ENCODE assay signal across 20 cellular contexts in genomic region chr7:139060838-139061237, GRCh38. TPM values are rescaled to one million over a fixed set of nuclear protein-coding genes. Genes with fewer than 3 reads are reported as not detected.
DNase-seq lines count a peak whose midpoint lies in the region; ATAC-seq and TF ChIP-seq lines count a peak whose summit lies in the region.
"Had no signal": no experiment of that assay in that cellular context is flagged by ENCODE, and none has a peak within 500 bp of the region (broad histone marks: within the 10 kb centered on the region; RNA-seq: fewer than 3 reads in every experiment).

No MANE protein-coding gene starts in this region.

- DNase-seq in activated CD4-positive, alpha-beta T cell treated with anti-CD3 and anti-CD28 coated beads for 36 hours = no peak
- DNase-seq in activated CD4-positive, alpha-beta T cell treated with anti-CD3 and anti-CD28 coated beads for 1 hour = no peak
- peak; percentile 11 for DNase-seq in EH (ENCODE audit: low read depth)
- no peak for DNase-seq in activated naive CD8-positive, alpha-beta T cell treated with anti-CD3 and anti-CD28 coated beads, Interleukin-2, amount 50 U/mL, for 24 hours
- DNase-seq in naive thymus-derived CD4-positive, alpha-beta T cell = no peak
- no peak for DNase-seq in NCI-H1417 (lab: John Stamatoyannopoulos, UW)
- no peak for DNase-seq in neural progenitor cell (ENCODE audit: low spot score)
- DNase-seq: COR-L47; hypothalamus; Kasumi-1; left lung; NCI-H1436 treated with DMSO at 0.1 percent for 48 hours; NCI-H345; retina; stimulated activated CD4-positive, alpha-beta T cell treated with anti-CD3 and anti-CD28 coated beads, Interleukin-1b, Interleukin-23, amount 100 ng/mL, for 48 hours; thyroid gland had no signal

- peak overlapping the region; percentile 5 for H3K27ac ChIP-seq in naive thymus-derived CD4-positive, alpha-beta T cell (ENCODE audit: low read depth, low read length)
- no peak overlapping the region for H3K27ac ChIP-seq in neural progenitor cell
- H3K27ac ChIP-seq: esophagus muscularis mucosa, thyroid gland had no signal

- no peak overlapping the region for H3K9ac ChIP-seq in neural progenitor cell

- H3K27me3 Mint-ChIP-seq in activated CD4-positive, alpha-beta T cell treated with anti-CD3 and anti-CD28 coated beads for 36 hours = no peaks in the 10 kb centered on the region
- no peaks in the 10 kb centered on the region for H3K27me3 Mint-ChIP-seq in activated naive CD8-positive, alpha-beta T cell treated with anti-CD3 and anti-CD28 coated beads, Interleukin-2, amount 50 U/mL, for 24 hours
- H3K27me3 Mint-ChIP-seq in naive thymus-derived CD4-positive, alpha-beta T cell = no peaks in the 10 kb centered on the region
- peaks cover 8% of the 10 kb centered on the region for H3K27me3 Mint-ChIP-seq in neural progenitor cell (ENCODE audit: insufficient read depth, low read depth)
- H3K27me3 Mint-ChIP-seq: brain had no signal

- no peak overlapping the region for H3K4me3 ChIP-seq in naive thymus-derived CD4-positive, alpha-beta T cell (ENCODE audit: low read length)
- no peak overlapping the region for H3K4me3 ChIP-seq in neural progenitor cell
- H3K4me3 ChIP-seq: esophagus muscularis mucosa, GM12878, left lung, thyroid gland had no signal

- no peak overlapping the region for H3K4me2 ChIP-seq in neural progenitor cell

- no peaks in the 10 kb centered on the region for H4K20me1 ChIP-seq in neural progenitor cell (ENCODE audit: low read depth)

- no peaks in the 10 kb centered on the region for H3F3A ChIP-seq in neural progenitor cell (ENCODE audit: low read depth)

- peaks cover 76% of the 10 kb centered on the region for H3K36me3 Mint-ChIP-seq in activated CD4-positive, alpha-beta T cell treated with anti-CD3 and anti-CD28 coated beads for 36 hours (ENCODE audit: low read depth)
- peaks cover 70% of the 10 kb centered on the region for H3K36me3 Mint-ChIP-seq in activated naive CD8-positive, alpha-beta T cell treated with anti-CD3 and anti-CD28 coated beads, Interleukin-2, amount 50 U/mL, for 24 hours (ENCODE audit: low read depth)
- peaks cover 6 to 62% (median 54%) of the 10 kb centered on the region in 5 donors for H3K36me3 Mint-ChIP-seq in naive thymus-derived CD4-positive, alpha-beta T cell
- peaks cover 2% of the 10 kb centered on the region for H3K36me3 Mint-ChIP-seq in neural progenitor cell

- TF ChIP-seq CTCF in neural progenitor cell (IDR thresholded peaks at IDR 0.05) = no peak

- H3K4me1 ChIP-seq in naive thymus-derived CD4-positive, alpha-beta T cell (ENCODE audit: control insufficient read depth in 2 of 2, insufficient read depth in 2 of 2, low read length in 2 of 2) = peaks cover 0 to 21% of the 10 kb centered on the region in 2 donors
- no peaks in the 10 kb centered on the region for H3K4me1 ChIP-seq in neural progenitor cell
- H3K4me1 ChIP-seq: thyroid gland had no signal

- H3K9me3 ChIP-seq in naive thymus-derived CD4-positive, alpha-beta T cell (ENCODE audit: control insufficient read depth in 2 of 3, low read length in 3 of 3) = no peaks in the 10 kb centered on the region
- no peaks in the 10 kb centered on the region for H3K9me3 ChIP-seq in neural progenitor cell (ENCODE audit: low read depth)
- H3K9me3 ChIP-seq: esophagus muscularis mucosa, left lung, thyroid gland had no signal

- H3K9me3 Mint-ChIP-seq in activated CD4-positive, alpha-beta T cell treated with anti-CD3 and anti-CD28 coated beads for 36 hours (ENCODE audit: low read depth) = no peaks in the 10 kb centered on the region
- H3K9me3 Mint-ChIP-seq in activated naive CD8-positive, alpha-beta T cell treated with anti-CD3 and anti-CD28 coated beads, Interleukin-2, amount 50 U/mL, for 24 hours = no peaks in the 10 kb centered on the region
- no peaks in the 10 kb centered on the region for H3K9me3 Mint-ChIP-seq in naive thymus-derived CD4-positive, alpha-beta T cell
- H3K9me3 Mint-ChIP-seq in neural progenitor cell = no peaks in the 10 kb centered on the region
- H3K9me3 Mint-ChIP-seq: brain had no signal

- no peak overlapping the region for H2AFZ ChIP-seq in neural progenitor cell (replicated peaks)

- ATAC-seq in activated CD4-positive, alpha-beta T cell treated with anti-CD3 and anti-CD28 coated beads for 36 hours = no peak
- no peak for ATAC-seq in activated naive CD8-positive, alpha-beta T cell treated with anti-CD3 and anti-CD28 coated beads, Interleukin-2, amount 50 U/mL, for 24 hours
- no peak for ATAC-seq in naive thymus-derived CD4-positive, alpha-beta T cell
- ATAC-seq in GM19035 (IDR thresholded peaks at IDR 0.05; ENCODE audit: unreplicated experiment) = no peak
- ATAC-seq: GM12878, left lung had no signal

- peaks cover 45 to 85% (median 64%) of the 10 kb centered on the region in 3 experiments for H3K36me3 ChIP-seq in naive thymus-derived CD4-positive, alpha-beta T cell (ENCODE audit: control insufficient read depth in 2 of 3, insufficient read depth in 3 of 3, low read length in 3 of 3)
- no peaks in the 10 kb centered on the region for H3K36me3 ChIP-seq in neural progenitor cell

- peak overlapping the region; percentile 87 for H3K27ac Mint-ChIP-seq in activated CD4-positive, alpha-beta T cell treated with anti-CD3 and anti-CD28 coated beads for 36 hours
- peak overlapping the region; percentile 72 for H3K27ac Mint-ChIP-seq in activated naive CD8-positive, alpha-beta T cell treated with anti-CD3 and anti-CD28 coated beads, Interleukin-2, amount 50 U/mL, for 24 hours
- peak overlapping the region; percentile 9 to 85 (median 73) for H3K27ac Mint-ChIP-seq in naive thymus-derived CD4-positive, alpha-beta T cell
- no peak overlapping the region for H3K27ac Mint-ChIP-seq in neural progenitor cell

- H3K79me2 ChIP-seq in neural progenitor cell (ENCODE audit: low read depth) = no peaks in the 10 kb centered on the region

- peaks cover 76% of the 10 kb centered on the region for H3K4me1 Mint-ChIP-seq in activated CD4-positive, alpha-beta T cell treated with anti-CD3 and anti-CD28 coated beads for 36 hours
- H3K4me1 Mint-ChIP-seq in activated naive CD8-positive, alpha-beta T cell treated with anti-CD3 and anti-CD28 coated beads, Interleukin-2, amount 50 U/mL, for 24 hours = peaks cover 59% of the 10 kb centered on the region
- peaks cover 26 to 77% (median 66%) of the 10 kb centered on the region in 7 donors for H3K4me1 Mint-ChIP-seq in naive thymus-derived CD4-positive, alpha-beta T cell
- H3K4me1 Mint-ChIP-seq in neural progenitor cell = no peaks in the 10 kb centered on the region
- H3K4me1 Mint-ChIP-seq: brain had no signal

- CTCF ChIA-PET in activated CD4-positive, alpha-beta T cell treated with anti-CD3 and anti-CD28 coated beads for 36 hours (lab: Charles Lee) = interaction anchor here (0.9 to 4.1 kb wide), 6 partner anchors 10 to 42 kb away, joined by 3 to 27 read pairs (median 4); no protein-coding TSS in a partner anchor
- CTCF ChIA-PET in naive thymus-derived CD4-positive, alpha-beta T cell (lab: Charles Lee) = interaction anchor here (0.6 to 2.2 kb wide), 4 partner anchors 14 to 174 kb away, joined by 3 to 10 read pairs (median 6); no protein-coding TSS in a partner anchor

- no peaks in the 10 kb centered on the region for H3K27me3 ChIP-seq in naive thymus-derived CD4-positive, alpha-beta T cell (ENCODE audit: control insufficient read depth in 2 of 2, insufficient read depth in 2 of 2, low read length in 2 of 2)
- H3K27me3 ChIP-seq in neural progenitor cell = no peaks in the 10 kb centered on the region
- H3K27me3 ChIP-seq: esophagus muscularis mucosa, left lung, thyroid gland had no signal

- POLR2A ChIA-PET in activated CD4-positive, alpha-beta T cell treated with anti-CD3 and anti-CD28 coated beads for 36 hours (lab: Charles Lee) = interaction anchor here (1.0 kb wide), 1 partner anchor 14 kb away, joined by 3 read pairs; no protein-coding TSS in a partner anchor
- POLR2A ChIA-PET in naive thymus-derived CD4-positive, alpha-beta T cell (lab: Charles Lee) = interaction anchor here (1.0 kb wide), 1 partner anchor 15 kb away, joined by 4 read pairs; no protein-coding TSS in a partner anchor

- H3K4me3 Mint-ChIP-seq in activated CD4-positive, alpha-beta T cell treated with anti-CD3 and anti-CD28 coated beads for 36 hours = no peak overlapping the region
- no peak overlapping the region for H3K4me3 Mint-ChIP-seq in activated naive CD8-positive, alpha-beta T cell treated with anti-CD3 and anti-CD28 coated beads, Interleukin-2, amount 50 U/mL, for 24 hours
- H3K4me3 Mint-ChIP-seq in naive thymus-derived CD4-positive, alpha-beta T cell = peak overlapping the region in 6 of 10 donors; percentile 11 to 33 (median 20)
- no peak overlapping the region for H3K4me3 Mint-ChIP-seq in neural progenitor cell
- H3K4me3 Mint-ChIP-seq: brain had no signal

- intact Hi-C loops in activated CD4-positive, alpha-beta T cell treated with anti-CD3 and anti-CD28 coated beads for 36 hours (cut with DNase I, micrococcal nuclease) = no loop called here
- intact Hi-C loops in naive thymus-derived CD4-positive, alpha-beta T cell (cut with micrococcal nuclease) = loop anchor here (1.0 to 2.0 kb wide), 4 partner anchors 14 to 16 kb away; no protein-coding TSS in a partner anchor

RNA-seq across cellular contexts. Expression of gene ZC3HAV1L, which starts 25.0 kb away (rescaled TPM):
- 10 to 100 TPM; 19.8 to 23.2 TPM for total RNA-seq in activated CD4-positive, alpha-beta T cell treated with anti-CD3 and anti-CD28 coated beads for 36 hours
- 10 to 100 TPM in 1 of 5 experiments, 1 to 10 TPM in 1, under 1 TPM in 3; 0.35 to 26.7 (median 0.78) TPM for total RNA-seq in naive thymus-derived CD4-positive, alpha-beta T cell
- polyA plus RNA-seq in naive thymus-derived CD4-positive, alpha-beta T cell = under 1 TPM in 1 of 2 donors, not detected in 1; 0.13 TPM
- total RNA-seq in neural progenitor cell (ENCODE audit: low replicate concordance) = 7.1 and 9.5 TPM in 2 replicates

RNA-seq across cellular contexts. Expression of gene ZC3HAV1, which starts 48.7 kb away (rescaled TPM):
- 100 to 1,000 TPM; 110 to 120 TPM for total RNA-seq in activated CD4-positive, alpha-beta T cell treated with anti-CD3 and anti-CD28 coated beads for 36 hours
- total RNA-seq in naive thymus-derived CD4-positive, alpha-beta T cell = 100 to 1,000 TPM; 129 to 181 (median 152) TPM
- 100 to 1,000 TPM; 165 to 249 TPM for polyA plus RNA-seq in naive thymus-derived CD4-positive, alpha-beta T cell
- total RNA-seq in neural progenitor cell (ENCODE audit: low replicate concordance) = 9.7 and 11.0 TPM in 2 replicates

Comparison
In these comparisons a context has a peak if more than half of its experiments do, and no peak if none do; other contexts are left out.
1. H3K4me3 Mint-ChIP-seq: peak in naive thymus-derived CD4-positive, alpha-beta T cell (6 of 10); none in activated CD4-positive, alpha-beta T cell treated with anti-CD3 and anti-CD28 coated beads for 36 hours (single experiment), activated naive CD8-positive, alpha-beta T cell treated with anti-CD3 and anti-CD28 coated beads, Interleukin-2, amount 50 U/mL, for 24 hours (single experiment) and neural progenitor cell (single experiment).
2. intact Hi-C loops: an anchor here in naive thymus-derived CD4-positive, alpha-beta T cell (1.0 to 2.0 kb wide); none called in activated CD4-positive, alpha-beta T cell treated with anti-CD3 and anti-CD28 coated beads for 36 hours.